8 cellular contexts compared by ENCODE assay signal in genomic region chr20:17959257-17959627, GRCh38. TPM values are rescaled to one million over a fixed set of nuclear protein-coding genes. Genes with fewer than 3 reads are reported as not detected.
A peak's percentile ranks its signal among the peaks of the same experiment; 100 is the strongest.
DNase-seq lines count a peak whose midpoint lies in the region; ATAC-seq, FAIRE-seq and TF ChIP-seq lines count a peak whose summit lies in the region.

No MANE protein-coding gene starts in this region.

- H3K4me3 ChIP-seq in lung, result no peak overlapping the region
- H3K4me3 ChIP-seq in dorsolateral prefrontal cortex, result no peak overlapping the region

- peak overlapping the region; percentile 55 for H3K4me3 Mint-ChIP-seq in stimulated activated naive CD8-positive, alpha-beta T cell treated with anti-CD3 and anti-CD28 coated beads, Interleukin-15, Interleukin-2, amounts not matched to agents 100 ng/mL and 50 ng/mL, for 24 hours
- H3K4me3 Mint-ChIP-seq in activated CD4-positive, alpha-beta memory T cell treated with anti-CD3 and anti-CD28 coated beads, Interleukin-2, amount 10 ng/mL, durations not matched to agents 7 days and 5 days, result peak overlapping the region; percentile 41

- no peak for ATAC-seq in stimulated activated naive CD8-positive, alpha-beta T cell treated with anti-CD3 and anti-CD28 coated beads, Interleukin-15, Interleukin-2, amounts not matched to agents 100 U/mL and 50 U/mL, for 24 hours
- ATAC-seq in lung (ENCODE audit: insufficient read depth, low FRiP score), result no peak

- peak overlapping the region; percentile 81 for H3K27ac Mint-ChIP-seq in stimulated activated naive CD8-positive, alpha-beta T cell treated with anti-CD3 and anti-CD28 coated beads, Interleukin-15, Interleukin-2, amounts not matched to agents 100 ng/mL and 50 ng/mL, for 24 hours
- H3K27ac Mint-ChIP-seq in activated CD4-positive, alpha-beta memory T cell treated with anti-CD3 and anti-CD28 coated beads, Interleukin-2, amount 10 ng/mL, durations not matched to agents 7 days and 5 days, result peak overlapping the region; percentile 83

- H3K27me3 Mint-ChIP-seq in stimulated activated naive CD8-positive, alpha-beta T cell treated with anti-CD3 and anti-CD28 coated beads, Interleukin-15, Interleukin-2, amounts not matched to agents 100 ng/mL and 50 ng/mL, for 24 hours, result no peaks in the 10 kb centered on the region
- H3K27me3 Mint-ChIP-seq in activated CD4-positive, alpha-beta memory T cell treated with anti-CD3 and anti-CD28 coated beads, Interleukin-2, amount 10 ng/mL, durations not matched to agents 7 days and 5 days, result no peaks in the 10 kb centered on the region

- H3K27ac ChIP-seq in lung (ENCODE audit: low read depth in 1 of 2, low read length in 1 of 2) (peak overlapping the region; percentile 26 to 58), dorsolateral prefrontal cortex (peak overlapping the region in 1 of 59 donors; percentile 14)

- peaks cover 90% of the 10 kb centered on the region for H3K4me1 Mint-ChIP-seq in stimulated activated naive CD8-positive, alpha-beta T cell treated with anti-CD3 and anti-CD28 coated beads, Interleukin-15, Interleukin-2, amounts not matched to agents 100 ng/mL and 50 ng/mL, for 24 hours (ENCODE audit: low read depth)
- peaks cover 94% of the 10 kb centered on the region for H3K4me1 Mint-ChIP-seq in activated CD4-positive, alpha-beta memory T cell treated with anti-CD3 and anti-CD28 coated beads, Interleukin-2, amount 10 ng/mL, durations not matched to agents 7 days and 5 days

- no peaks in the 10 kb centered on the region for H3K9me3 ChIP-seq in lung (ENCODE audit: control insufficient read depth in 2 of 2, insufficient read depth in 1 of 2, low read length in 1 of 2)

- DNase-seq in stimulated activated naive CD8-positive, alpha-beta T cell treated with anti-CD3 and anti-CD28 coated beads, Interleukin-15, Interleukin-2, amounts not matched to agents 100 U/mL and 50 U/mL, for 24 hours, result no peak
- DNase-seq in activated CD4-positive, alpha-beta memory T cell treated with anti-CD3 and anti-CD28 coated beads, Interleukin-2, amount 10 ng/mL, durations not matched to agents 7 days and 5 days, result no peak
- DNase-seq in lung (ENCODE audit: low spot score) (no peak), GM19239 (ENCODE audit: insufficient read length, low spot score) (no peak), dorsolateral prefrontal cortex (no peak), GOT3 (lab: John Stamatoyannopoulos, UW) (no peak), NCI-H82 (lab: John Stamatoyannopoulos, UW) (no peak)

- no peak for TF ChIP-seq CTCF in lung (IDR thresholded peaks at IDR 0.05; ENCODE audit: control extremely low read depth, extremely low read depth)
- TF ChIP-seq CTCF in dorsolateral prefrontal cortex (IDR thresholded peaks at IDR 0.05 in 54 of 56, conservative IDR thresholded peaks at IDR 0.05 in 2 of 56; ENCODE audit: low read depth in 1 of 56, partially characterized antibody in 56 of 56), result no peak

- H3K27me3 ChIP-seq in lung (ENCODE audit: control insufficient read depth, insufficient read depth), result no peaks in the 10 kb centered on the region
- no peaks in the 10 kb centered on the region for H3K27me3 ChIP-seq in dorsolateral prefrontal cortex

- FAIRE-seq in GM19239 (lab: Jason Lieb, UNC), result no peak

- H3K36me3 ChIP-seq in lung (ENCODE audit: control insufficient read depth in 2 of 2, insufficient read depth in 2 of 2, low read length in 2 of 2), result peaks cover 10% of the 10 kb centered on the region in 2 donors

- H3K4me1 ChIP-seq in lung (ENCODE audit: control insufficient read depth in 2 of 2, insufficient read depth in 2 of 2, low read length in 2 of 2), result peaks cover 19 to 30% of the 10 kb centered on the region in 2 donors

- 60% methylated on average over 5 of the region's 5 CpGs for WGBS in lung, 2 donors

- POLR2A ChIA-PET in activated CD4-positive, alpha-beta memory T cell treated with anti-CD3 and anti-CD28 coated beads, Interleukin-2, amount 10 ng/mL, durations not matched to agents 7 days and 5 days (lab: Charles Lee), result interaction anchor here (1.0 to 19.8 kb wide), 11 partner anchors 8 to 428 kb away, joined by 3 to 353 read pairs (median 4); partner anchors contain the start of genes BFSP1, MGME1, RRBP1 and SNX5

- intact Hi-C loops in dorsolateral prefrontal cortex (cut with DNase I), result no loop called here

- H3K9me3 Mint-ChIP-seq in stimulated activated naive CD8-positive, alpha-beta T cell treated with anti-CD3 and anti-CD28 coated beads, Interleukin-15, Interleukin-2, amounts not matched to agents 100 ng/mL and 50 ng/mL, for 24 hours, result no peaks in the 10 kb centered on the region
- no peaks in the 10 kb centered on the region for H3K9me3 Mint-ChIP-seq in activated CD4-positive, alpha-beta memory T cell treated with anti-CD3 and anti-CD28 coated beads, Interleukin-2, amount 10 ng/mL, durations not matched to agents 7 days and 5 days

- H3K36me3 Mint-ChIP-seq in stimulated activated naive CD8-positive, alpha-beta T cell treated with anti-CD3 and anti-CD28 coated beads, Interleukin-15, Interleukin-2, amounts not matched to agents 100 ng/mL and 50 ng/mL, for 24 hours (ENCODE audit: low read depth), result peaks cover 82% of the 10 kb centered on the region
- peaks cover 78% of the 10 kb centered on the region for H3K36me3 Mint-ChIP-seq in activated CD4-positive, alpha-beta memory T cell treated with anti-CD3 and anti-CD28 coated beads, Interleukin-2, amount 10 ng/mL, durations not matched to agents 7 days and 5 days (ENCODE audit: low read depth)

- CTCF ChIA-PET in activated CD4-positive, alpha-beta memory T cell treated with anti-CD3 and anti-CD28 coated beads, Interleukin-2, amount 10 ng/mL, durations not matched to agents 7 days and 5 days (lab: Charles Lee), result interaction anchor here (0.9 to 1.9 kb wide), 5 partner anchors 11 to 454 kb away, joined by 3 to 13 read pairs (median 9); partner anchors contain the start of gene RRBP1

RNA-seq across cellular contexts. Expression of gene SNX5, which starts 9.4 kb away (rescaled TPM):
- total RNA-seq in activated CD4-positive, alpha-beta memory T cell treated with anti-CD3 and anti-CD28 coated beads, Interleukin-2, amount 10 ng/mL, durations not matched to agents 7 days and 5 days, result 100 to 1,000 TPM; 236 to 250 TPM
- total RNA-seq in lung, result 100 to 1,000 TPM in 1 of 2 donors, 10 to 100 TPM in 1; 66.8 to 194 TPM
- 100 to 1,000 TPM in 1 of 2 donors, 10 to 100 TPM in 1; 66.6 to 107 TPM for polyA plus RNA-seq in lung
- 10 to 100 TPM; 48.0 to 94.6 (median 62.3) TPM for total RNA-seq in dorsolateral prefrontal cortex

RNA-seq across cellular contexts. Expression of gene MGME1, which starts 9.6 kb away (rescaled TPM):
- total RNA-seq in activated CD4-positive, alpha-beta memory T cell treated with anti-CD3 and anti-CD28 coated beads, Interleukin-2, amount 10 ng/mL, durations not matched to agents 7 days and 5 days, result 10 to 100 TPM; 53.9 to 56.7 TPM
- 10 to 100 TPM; 10.1 to 19.1 TPM for total RNA-seq in lung
- 10 to 100 TPM; 11.0 to 11.9 TPM for polyA plus RNA-seq in lung
- 10 to 100 TPM in 5 of 120 experiments, 1 to 10 TPM in 115; 3.2 to 12.5 (median 6.9) TPM for total RNA-seq in dorsolateral prefrontal cortex
